In the genomic region with DNA sequence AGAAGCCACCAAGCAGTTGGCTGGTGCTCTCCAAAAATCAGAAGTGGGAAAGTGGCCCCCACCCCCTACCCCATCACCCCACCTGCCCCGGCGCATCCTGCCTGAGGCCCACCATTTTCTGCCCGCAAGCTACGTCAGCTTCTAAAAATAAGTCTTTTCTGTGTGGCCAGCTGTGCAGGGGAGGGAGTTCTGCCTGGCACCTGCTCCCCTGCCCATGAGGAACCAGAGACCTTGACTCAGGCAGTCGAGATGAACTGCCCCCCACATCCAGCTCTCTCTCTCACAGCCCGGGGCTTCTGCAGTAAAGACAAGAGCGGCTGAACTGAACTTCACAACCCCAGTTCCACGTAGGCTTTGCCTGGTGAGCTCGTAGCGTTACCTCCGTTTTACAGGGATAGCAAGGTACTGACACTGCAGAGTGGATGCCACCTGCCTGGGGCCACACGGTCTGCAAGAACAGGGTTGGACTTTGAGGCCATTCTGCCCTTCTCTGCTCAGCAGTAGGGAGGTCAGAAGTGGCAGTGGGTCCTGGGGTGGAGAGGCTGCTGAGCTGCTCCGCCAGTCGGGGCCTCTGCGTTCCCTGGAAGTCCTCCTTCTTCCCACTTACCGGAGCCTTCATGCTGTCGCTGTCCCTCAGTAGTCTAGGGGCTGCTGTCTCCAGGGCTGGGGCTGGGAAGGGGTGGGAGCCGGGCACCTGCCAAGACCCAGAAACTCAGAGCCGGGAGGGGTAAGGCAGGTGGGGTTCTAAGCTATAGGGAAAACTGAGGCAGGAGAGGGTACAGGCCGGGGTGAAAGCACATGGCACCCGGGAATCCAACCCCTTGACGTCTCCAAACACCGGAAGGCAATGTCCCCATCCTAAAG, we compare ENCODE assay signal across 8 cellular contexts. TPM values are rescaled to one million over a fixed set of nuclear protein-coding genes. Genes with fewer than 3 reads are reported as not detected.
A peak's percentile ranks its signal among the peaks of the same experiment; 100 is the strongest.
DNase-seq lines count a peak whose midpoint lies in the region; ATAC-seq and TF ChIP-seq lines count a peak whose summit lies in the region.

No MANE protein-coding gene starts in this region.

- H3K4me3 ChIP-seq in CD4-positive, CD25-positive, alpha-beta regulatory T cell (ENCODE audit: low read depth, low read length): peak overlapping the region; percentile 77
- peak overlapping the region; percentile 90 for H3K4me3 ChIP-seq in HFF-Myc (replicated peaks; ENCODE audit: low read depth, low read length)
- peak overlapping the region; percentile 56; the same call in 1 of the 2 replicates for H3K4me3 ChIP-seq in iPS DF 6.9 (ENCODE audit: low read length)

- TF ChIP-seq CTCF in HFF-Myc (IDR thresholded peaks at IDR 0.05; ENCODE audit: low read depth, low read length, missing control alignments) (no peak), GM13977 (IDR thresholded peaks at IDR 0.05; ENCODE audit: extremely low read depth, insufficient read depth, missing control alignments) (no peak)

- H3K27me3 ChIP-seq in CD4-positive, CD25-positive, alpha-beta regulatory T cell (ENCODE audit: control insufficient read depth, insufficient read depth, low read length): no peaks in the 10 kb centered on the region
- no peaks in the 10 kb centered on the region for H3K27me3 ChIP-seq in iPS DF 6.9 (ENCODE audit: control insufficient read depth, insufficient read depth, low read length)

- H3K27ac Mint-ChIP-seq in CD4-positive, CD25-positive, alpha-beta regulatory T cell: peak overlapping the region; percentile 83 to 96 (median 94)
- peak overlapping the region; percentile 15 for H3K27ac Mint-ChIP-seq in activated T-helper 17 cell treated with anti-CD3 and anti-CD28 coated beads, Interleukin-2, amount 50 U/mL, for 72 hours

- peak overlapping the region; percentile 88 to 97 (median 94) for H3K4me3 Mint-ChIP-seq in CD4-positive, CD25-positive, alpha-beta regulatory T cell
- H3K4me3 Mint-ChIP-seq in activated T-helper 17 cell treated with anti-CD3 and anti-CD28 coated beads, Interleukin-2, amount 50 U/mL, for 72 hours: peak overlapping the region; percentile 74

- H3K9me3 ChIP-seq in CD4-positive, CD25-positive, alpha-beta regulatory T cell (ENCODE audit: control insufficient read depth in 2 of 2, low read length in 2 of 2): no peaks in the 10 kb centered on the region
- H3K9me3 ChIP-seq in iPS DF 6.9 (ENCODE audit: control insufficient read depth, insufficient read depth, low read length): no peaks in the 10 kb centered on the region

- H3K27me3 Mint-ChIP-seq in CD4-positive, CD25-positive, alpha-beta regulatory T cell: no peaks in the 10 kb centered on the region
- no peaks in the 10 kb centered on the region for H3K27me3 Mint-ChIP-seq in activated T-helper 17 cell treated with anti-CD3 and anti-CD28 coated beads, Interleukin-2, amount 50 U/mL, for 72 hours

- ATAC-seq in CD4-positive, CD25-positive, alpha-beta regulatory T cell (ENCODE audit: low read depth in 2 of 2): no peak
- no peak for ATAC-seq in activated T-helper 17 cell treated with anti-CD3 and anti-CD28 coated beads, Interleukin-2, amount 50 U/mL, for 72 hours (replicated peaks)
- ATAC-seq in stimulated activated naive CD8-positive, alpha-beta T cell treated with anti-CD3 and anti-CD28 coated beads, Interleukin-15, Interleukin-2, amounts not matched to agents 100 U/mL and 50 U/mL, for 24 hours: peak; percentile 4
- ATAC-seq in HG02938 (IDR thresholded peaks at IDR 0.05; ENCODE audit: unreplicated experiment): no peak

- peaks cover 17% of the 10 kb centered on the region for H3K36me3 Mint-ChIP-seq in CD4-positive, CD25-positive, alpha-beta regulatory T cell
- H3K36me3 Mint-ChIP-seq in activated T-helper 17 cell treated with anti-CD3 and anti-CD28 coated beads, Interleukin-2, amount 50 U/mL, for 72 hours (ENCODE audit: low read depth): peaks cover 20% of the 10 kb centered on the region

- peaks cover 7% of the 10 kb centered on the region for H3K36me3 ChIP-seq in CD4-positive, CD25-positive, alpha-beta regulatory T cell (ENCODE audit: control insufficient read depth, insufficient read depth, low read length)
- peaks cover 7% of the 10 kb centered on the region; the same call in 1 of the 2 replicates for H3K36me3 ChIP-seq in iPS DF 6.9 (ENCODE audit: control insufficient read depth, insufficient read depth, low read length)

- in situ Hi-C loops in GM13977 (cut with MboI; ENCODE audit: low pct_unique_long_range_greater_than_20kb, low sequenced_read_pairs, unreplicated experiment): loop anchor here (10.0 to 25.0 kb wide), 2 partner anchors 131 to 329 kb away; partner anchors contain the start of gene CDK9

- H3K9me3 Mint-ChIP-seq in CD4-positive, CD25-positive, alpha-beta regulatory T cell: no peaks in the 10 kb centered on the region
- no peaks in the 10 kb centered on the region for H3K9me3 Mint-ChIP-seq in activated T-helper 17 cell treated with anti-CD3 and anti-CD28 coated beads, Interleukin-2, amount 50 U/mL, for 72 hours

- peaks cover 48% of the 10 kb centered on the region for H3K4me1 ChIP-seq in CD4-positive, CD25-positive, alpha-beta regulatory T cell (ENCODE audit: control insufficient read depth, insufficient read depth, low read length, poor library complexity, severe bottlenecking)
- H3K4me1 ChIP-seq in iPS DF 6.9 (ENCODE audit: control insufficient read depth, insufficient read depth, low read length): peaks cover 2% of the 10 kb centered on the region; the same call in 1 of the 2 replicates

- peak overlapping the region; percentile 66 for H3K27ac ChIP-seq in CD4-positive, CD25-positive, alpha-beta regulatory T cell (ENCODE audit: insufficient read depth, low read length, poor library complexity, severe bottlenecking)
- no peak overlapping the region for H3K27ac ChIP-seq in iPS DF 6.9 (ENCODE audit: low read length)

- WGBS in iPS DF 6.9 (ENCODE audit: insufficient coverage, insufficient read length): no CpG with 5 or more reads among the region's 23 CpGs

- peaks cover 0 to 60% (median 32%) of the 10 kb centered on the region in 4 donors for H3K4me1 Mint-ChIP-seq in CD4-positive, CD25-positive, alpha-beta regulatory T cell
- peaks cover 4% of the 10 kb centered on the region for H3K4me1 Mint-ChIP-seq in activated T-helper 17 cell treated with anti-CD3 and anti-CD28 coated beads, Interleukin-2, amount 50 U/mL, for 72 hours

- DNase-seq in CD4-positive, CD25-positive, alpha-beta regulatory T cell: peak in 2 of 3 donors; percentile 65 to 69
- DNase-seq in HFF-Myc (ENCODE audit: extremely low read depth, low read depth) (no peak), iPS DF 6.9 (ENCODE audit: low read depth, low spot score) (no peak), NOMO-1 (lab: John Stamatoyannopoulos, UW; ENCODE audit: unreplicated experiment in 2 of 2) (no peak), GM13977 (ENCODE audit: low spot score) (no peak)
- peak; percentile 68 for DNase-seq in stimulated activated naive CD8-positive, alpha-beta T cell treated with anti-CD3 and anti-CD28 coated beads, Interleukin-15, Interleukin-2, amounts not matched to agents 100 U/mL and 50 U/mL, for 24 hours

RNA-seq across cellular contexts. Expression of gene ST6GALNAC4, which starts 0.8 kb away (rescaled TPM):
- total RNA-seq in CD4-positive, CD25-positive, alpha-beta regulatory T cell: 31.6 TPM
- 10 to 100 TPM; 23.1 to 23.8 (median 23.7) TPM for polyA plus RNA-seq in CD4-positive, CD25-positive, alpha-beta regulatory T cell
- total RNA-seq in activated T-helper 17 cell treated with anti-CD3 and anti-CD28 coated beads, Interleukin-2, amount 50 U/mL, for 72 hours: 10 to 100 TPM; 19.6 to 19.8 TPM

RNA-seq across cellular contexts. Expression of gene PIP5KL1, which starts 14.5 kb away (rescaled TPM):
- 3.3 TPM for total RNA-seq in CD4-positive, CD25-positive, alpha-beta regulatory T cell
- polyA plus RNA-seq in CD4-positive, CD25-positive, alpha-beta regulatory T cell: 1 to 10 TPM in 1 of 4 donors, under 1 TPM in 2, not detected in 1; 0.22 to 1.1 (median 0.81) TPM
- total RNA-seq in activated T-helper 17 cell treated with anti-CD3 and anti-CD28 coated beads, Interleukin-2, amount 50 U/mL, for 72 hours: 1 to 10 TPM; 2.6 to 3.7 TPM

RNA-seq across cellular contexts. Expression of gene ST6GALNAC6, which starts 16.6 kb away (rescaled TPM):
- 136 TPM for total RNA-seq in CD4-positive, CD25-positive, alpha-beta regulatory T cell
- 10 to 100 TPM; 43.7 to 50.5 (median 47.9) TPM for polyA plus RNA-seq in CD4-positive, CD25-positive, alpha-beta regulatory T cell
- 100 to 1,000 TPM in 1 of 2 donors, 10 to 100 TPM in 1; 61.7 to 124 TPM for total RNA-seq in activated T-helper 17 cell treated with anti-CD3 and anti-CD28 coated beads, Interleukin-2, amount 50 U/mL, for 72 hours

RNA-seq across cellular contexts. Expression of gene DPM2, which starts 21.6 kb away (rescaled TPM):
- total RNA-seq in CD4-positive, CD25-positive, alpha-beta regulatory T cell: 35.7 TPM
- 10 to 100 TPM; 27.5 to 30.6 (median 29.7) TPM for polyA plus RNA-seq in CD4-positive, CD25-positive, alpha-beta regulatory T cell
- total RNA-seq in activated T-helper 17 cell treated with anti-CD3 and anti-CD28 coated beads, Interleukin-2, amount 50 U/mL, for 72 hours: 10 to 100 TPM; 29.4 to 54.5 TPM

RNA-seq across cellular contexts. Expression of gene AK1, which starts 38.6 kb away (rescaled TPM):
- 84.7 TPM for total RNA-seq in CD4-positive, CD25-positive, alpha-beta regulatory T cell
- under 1 TPM; 0.08 to 0.42 (median 0.25) TPM for polyA plus RNA-seq in CD4-positive, CD25-positive, alpha-beta regulatory T cell
- total RNA-seq in activated T-helper 17 cell treated with anti-CD3 and anti-CD28 coated beads, Interleukin-2, amount 50 U/mL, for 72 hours: 10 to 100 TPM; 23.2 to 79.0 TPM

Comparison
In these comparisons a context has a peak if more than half of its experiments do, and no peak if none do; other contexts are left out.
1. DNase-seq: peak in CD4-positive, CD25-positive, alpha-beta regulatory T cell (2 of 3) and stimulated activated naive CD8-positive, alpha-beta T cell treated with anti-CD3 and anti-CD28 coated beads, Interleukin-15, Interleukin-2, amounts not matched to agents 100 U/mL and 50 U/mL, for 24 hours (single experiment); none in HFF-Myc (single experiment), iPS DF 6.9 (single experiment), NOMO-1 (0 of 2) and GM13977 (single experiment).
2. Peak in every context shown above with its lines, with median percentiles within 50 percentile points of each other: H3K4me3 ChIP-seq.